ENCODE assay signal across 1 cellular context in genomic region chr19:47858646-47859285, GRCh38.
A peak's percentile ranks its signal among the peaks of the same experiment; 100 is the strongest.
TF ChIP-seq lines count a peak whose summit lies in the region.

Gene TPRX2, plus strand, starts transcription at chr19:47859235. Its CDS starts 12 bp downstream, at chr19:47859247.

TF ChIP-seq in HepG2, 621 proteins besides CTCF, POLR2A, EP300 and RAD21:
- TF ChIP-seq NR2C2 (CRISPR knock-in tag; IDR thresholded peaks at IDR 0.05; ENCODE audit: borderline replicate concordance), result peak; percentile 3; the same call in 1 of the 2 replicates
